ENCODE assay signal across 1 cellular context in genomic region chr11:10327254-10327653, GRCh38.
TF ChIP-seq lines count a peak whose summit lies in the region.

No MANE protein-coding gene starts in this region.

TF ChIP-seq in liver, 16 proteins besides CTCF, POLR2A, EP300 and RAD21 (continued from another document):
- TF ChIP-seq REST (IDR thresholded peaks at IDR 0.05) (peak; percentile 27), GABPA (IDR thresholded peaks at IDR 0.05 in 1 of 2, conservative IDR thresholded peaks at IDR 0.05 in 1 of 2) (peak in 1 of 2 donors; percentile 29), RXRA (IDR thresholded peaks at IDR 0.05) (peak; percentile 67 to 70), SP1 (IDR thresholded peaks at IDR 0.05) (peak; percentile 37), FOXA1 (IDR thresholded peaks at IDR 0.05) (peak; percentile 78), JUND (IDR thresholded peaks at IDR 0.05) (peak in 1 of 2 donors; percentile 61), ATF3 (IDR thresholded peaks at IDR 0.05) (peak; percentile 44)
